Comparison of ENCODE assay signal across 8 cellular contexts in genomic region chr19:3176715-3177501, GRCh38. TPM values are rescaled to one million over a fixed set of nuclear protein-coding genes. Genes with fewer than 3 reads are reported as not detected.
DNase-seq lines count a peak whose midpoint lies in the region; ATAC-seq and TF ChIP-seq lines count a peak whose summit lies in the region.

No MANE protein-coding gene starts in this region.

- no peaks in the 10 kb centered on the region for H3K9me3 ChIP-seq in effector memory CD4-positive, alpha-beta T cell (ENCODE audit: control insufficient read depth, low read length)
- no peaks in the 10 kb centered on the region for H3K9me3 ChIP-seq in testis

- H3K27me3 Mint-ChIP-seq in activated CD4-positive, alpha-beta T cell treated with anti-CD3 and anti-CD28 coated beads for 36 hours = no peaks in the 10 kb centered on the region

- peak; percentile 96 for DNase-seq in HPDE6-E6E7 (ENCODE audit: extremely low spot score)
- DNase-seq in activated CD4-positive, alpha-beta T cell treated with anti-CD3 and anti-CD28 coated beads for 36 hours = peak; percentile 88
- DNase-seq in effector memory CD4-positive, alpha-beta T cell = peak; percentile 51 to 71 (median 64)
- peak; percentile 51 to 61 for DNase-seq in stimulated activated CD4-positive, alpha-beta T cell treated with anti-CD3 and anti-CD28 coated beads, Interleukin-1b, Interleukin-23, amount 100 ng/mL, for 4 hours (ENCODE audit: low read depth in 2 of 2)
- DNase-seq in NCI-H510A treated with DMSO at 0.1 percent for 48 hours (lab: John Stamatoyannopoulos, UW) = no peak
- no peak for DNase-seq in NCI-H1930 (lab: John Stamatoyannopoulos, UW)
- no peak for DNase-seq in testis

- H3K27ac Mint-ChIP-seq in activated CD4-positive, alpha-beta T cell treated with anti-CD3 and anti-CD28 coated beads for 36 hours = peak overlapping the region; percentile 90

- no peaks in the 10 kb centered on the region for H3K9me3 Mint-ChIP-seq in activated CD4-positive, alpha-beta T cell treated with anti-CD3 and anti-CD28 coated beads for 36 hours (ENCODE audit: low read depth)

- 74 to 98% methylated on average over 5 to 10 of the region's 11 CpGs for WGBS in testis, 2 donors

- H3K27me3 ChIP-seq in effector memory CD4-positive, alpha-beta T cell (replicated peaks; ENCODE audit: control insufficient read depth, insufficient read depth, low read length, poor library complexity, severe bottlenecking) = no peaks in the 10 kb centered on the region
- no peaks in the 10 kb centered on the region for H3K27me3 ChIP-seq in testis

- POLR2A ChIA-PET in activated CD4-positive, alpha-beta T cell treated with anti-CD3 and anti-CD28 coated beads for 36 hours (lab: Charles Lee) = no interaction called here

- no peak for TF ChIP-seq CTCF in testis (IDR thresholded peaks at IDR 0.05)

- CTCF ChIA-PET in activated CD4-positive, alpha-beta T cell treated with anti-CD3 and anti-CD28 coated beads for 36 hours (lab: Charles Lee) = interaction anchor here (0.6 to 1.6 kb wide), 3 partner anchors 48 to 226 kb away, joined by 3 to 4 read pairs (median 3); no protein-coding TSS in a partner anchor

- peak overlapping the region; percentile 86 for H3K27ac ChIP-seq in effector memory CD4-positive, alpha-beta T cell (ENCODE audit: insufficient read depth, low read length, poor library complexity, severe bottlenecking)
- no peak overlapping the region for H3K27ac ChIP-seq in testis

- H3K4me1 ChIP-seq in effector memory CD4-positive, alpha-beta T cell (ENCODE audit: control insufficient read depth, insufficient read depth, low read length, poor library complexity, severe bottlenecking) = peaks cover 19% of the 10 kb centered on the region
- no peaks in the 10 kb centered on the region for H3K4me1 ChIP-seq in testis

- peak overlapping the region; percentile 31 for H3K4me3 ChIP-seq in effector memory CD4-positive, alpha-beta T cell (ENCODE audit: insufficient read depth, low read depth, low read length, poor library complexity, severe bottlenecking)
- no peak overlapping the region for H3K4me3 ChIP-seq in testis

- peaks cover 31% of the 10 kb centered on the region for H3K36me3 Mint-ChIP-seq in activated CD4-positive, alpha-beta T cell treated with anti-CD3 and anti-CD28 coated beads for 36 hours (ENCODE audit: low read depth)

- H3K4me1 Mint-ChIP-seq in activated CD4-positive, alpha-beta T cell treated with anti-CD3 and anti-CD28 coated beads for 36 hours = peaks cover 22% of the 10 kb centered on the region

- no peak for TF ChIP-seq POLR2A in testis (IDR thresholded peaks at IDR 0.05)

- peaks cover 8% of the 10 kb centered on the region for H3K36me3 ChIP-seq in effector memory CD4-positive, alpha-beta T cell (ENCODE audit: control insufficient read depth, insufficient read depth, low read length)
- H3K36me3 ChIP-seq in testis (ENCODE audit: low read depth, missing control alignments) = no peaks in the 10 kb centered on the region

- intact Hi-C loops in activated CD4-positive, alpha-beta T cell treated with anti-CD3 and anti-CD28 coated beads for 36 hours (cut with DNase I, micrococcal nuclease) = loop anchor here in 1 of 2 experiments (2.0 kb wide), 1 partner anchor 22 kb away; no protein-coding TSS in a partner anchor
- intact Hi-C loops in testis (cut with DNase I; ENCODE audit: low total_unique reads) = no loop called here

- peak overlapping the region; percentile 82 for H3K4me3 Mint-ChIP-seq in activated CD4-positive, alpha-beta T cell treated with anti-CD3 and anti-CD28 coated beads for 36 hours

- ATAC-seq in activated CD4-positive, alpha-beta T cell treated with anti-CD3 and anti-CD28 coated beads for 36 hours = peak; percentile 73
- ATAC-seq in HG03432 (IDR thresholded peaks at IDR 0.05; ENCODE audit: unreplicated experiment) = no peak

RNA-seq across cellular contexts. Expression of gene S1PR4, which starts 1.7 kb away (rescaled TPM):
- 10 to 100 TPM; 29.0 to 32.2 TPM for total RNA-seq in activated CD4-positive, alpha-beta T cell treated with anti-CD3 and anti-CD28 coated beads for 36 hours
- total RNA-seq in testis = under 1 TPM; 0.39 to 0.81 TPM
- polyA plus RNA-seq in testis (ENCODE audit: insufficient read depth, low read depth, low replicate concordance) = 0.61 TPM

RNA-seq across cellular contexts. Expression of gene NCLN, which starts 8.8 kb away (rescaled TPM):
- total RNA-seq in activated CD4-positive, alpha-beta T cell treated with anti-CD3 and anti-CD28 coated beads for 36 hours = 10 to 100 TPM; 55.6 to 58.2 TPM
- total RNA-seq in testis = 10 to 100 TPM; 65.3 to 65.5 TPM
- 50.2 TPM for polyA plus RNA-seq in testis (ENCODE audit: insufficient read depth, low read depth, low replicate concordance)

RNA-seq across cellular contexts. Expression of gene GNA15, which starts 41.1 kb away (rescaled TPM):
- 10 to 100 TPM; 64.9 to 70.9 TPM for total RNA-seq in activated CD4-positive, alpha-beta T cell treated with anti-CD3 and anti-CD28 coated beads for 36 hours
- total RNA-seq in testis = 1 to 10 TPM; 2.5 to 3.6 TPM
- polyA plus RNA-seq in testis (ENCODE audit: insufficient read depth, low read depth, low replicate concordance) = 4.0 TPM

RNA-seq across cellular contexts. Expression of gene CELF5, which starts 47.6 kb away (rescaled TPM):
- under 1 TPM; 0.18 to 0.21 TPM for total RNA-seq in activated CD4-positive, alpha-beta T cell treated with anti-CD3 and anti-CD28 coated beads for 36 hours
- 1 to 10 TPM; 3.1 to 8.7 TPM for total RNA-seq in testis
- 6.6 TPM for polyA plus RNA-seq in testis (ENCODE audit: insufficient read depth, low read depth, low replicate concordance)

Comparison
In these comparisons a context has a peak if more than half of its experiments do, and no peak if none do; other contexts are left out.
1. DNase-seq: peak in HPDE6-E6E7 (single experiment), activated CD4-positive, alpha-beta T cell treated with anti-CD3 and anti-CD28 coated beads for 36 hours (single experiment), effector memory CD4-positive, alpha-beta T cell (3 of 3) and stimulated activated CD4-positive, alpha-beta T cell treated with anti-CD3 and anti-CD28 coated beads, Interleukin-1b, Interleukin-23, amount 100 ng/mL, for 4 hours (2 of 2); none in NCI-H510A treated with DMSO at 0.1 percent for 48 hours (single experiment), NCI-H1930 (0 of 2) and testis (single experiment).
2. RNA of gene S1PR4, which starts 1.7 kb away (total RNA-seq): 29.0 to 32.2 TPM in activated CD4-positive, alpha-beta T cell treated with anti-CD3 and anti-CD28 coated beads for 36 hours; 0.39 to 0.81 TPM in testis; every median in the first group is over 10 times any median in the second.
3. RNA of gene GNA15, which starts 41.1 kb away (total RNA-seq): 64.9 to 70.9 TPM in activated CD4-positive, alpha-beta T cell treated with anti-CD3 and anti-CD28 coated beads for 36 hours; 2.5 to 3.6 TPM in testis; every median in the first group is over 10 times any median in the second.